Comparison of ENCODE assay signal across 20 cellular contexts in the genomic region with DNA sequence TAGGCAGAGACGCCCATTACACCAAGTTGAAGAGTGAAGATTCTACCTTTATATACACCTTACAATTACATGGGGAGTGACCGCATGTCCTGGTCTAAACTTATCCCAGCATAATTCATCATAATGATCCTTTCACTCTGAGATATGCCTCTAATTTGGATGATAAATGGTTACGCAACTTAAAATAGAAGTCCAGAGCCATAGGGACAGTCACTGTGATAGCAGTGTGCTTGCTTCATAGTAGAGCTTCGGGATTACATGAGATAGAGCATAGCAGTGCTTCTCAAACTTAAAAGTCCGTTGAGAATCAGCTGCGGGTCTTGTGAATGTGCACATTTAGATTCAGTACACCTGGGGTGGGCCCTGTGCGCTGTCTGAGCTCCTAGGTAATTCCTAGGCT.
"Had no signal": no experiment of that assay in that cellular context is flagged by ENCODE, and none has a peak within 500 bp of the region (broad histone marks: within the 10 kb centered on the region; RNA-seq: fewer than 3 reads in every experiment).

No MANE protein-coding gene starts in this region.

- H3K27me3 ChIP-seq: breast epithelium, heart right ventricle, upper lobe of right lung had no signal

- H3K27ac Mint-ChIP-seq: activated B cell treated with CpG ODN at 0.5 μM for 24 hours; activated CD4-positive, alpha-beta T cell treated with anti-CD3 and anti-CD28 coated beads for 36 hours; activated naive CD8-positive, alpha-beta T cell treated with anti-CD3 and anti-CD28 coated beads for 36 hours had no signal

- H3K36me3 ChIP-seq: breast epithelium, upper lobe of right lung had no signal

- DNase-seq: activated B cell treated with CpG ODN at 0.5 μM for 24 hours; activated CD4-positive, alpha-beta T cell treated with anti-CD3 and anti-CD28 coated beads, Interleukin-2, amount 50 U/mL, for 4 hours; activated CD8-positive, alpha-beta memory T cell treated with anti-CD3 and anti-CD28 coated beads for 24 hours; activated CD8-positive, alpha-beta memory T cell treated with anti-CD3 and anti-CD28 coated beads, Interleukin-2, amount 50 U/mL, for 4 hours; activated naive CD8-positive, alpha-beta T cell treated with anti-CD3 and anti-CD28 coated beads for 36 hours; activated T-cell treated with anti-CD3 and anti-CD28 coated beads, Interleukin-2, amount 50 U/mL, for 24 hours; amniotic stem cell; cortex of kidney; heart right ventricle; islet precursor cell; left colon; lower lobe of right lung; naive thymus-derived CD4-positive, alpha-beta T cell; stimulated activated CD4-positive, alpha-beta T cell treated with anti-CD3 and anti-CD28 coated beads, Interleukin-4, amount 100 ng/mL, for 4 hours; stimulated activated naive CD8-positive, alpha-beta T cell treated with anti-CD3 and anti-CD28 coated beads, Interleukin-15, Interleukin-2, amounts not matched to agents 100 U/mL and 50 U/mL, for 24 hours; T-helper 9 cell; upper lobe of right lung had no signal

- H3K9me3 Mint-ChIP-seq: activated B cell treated with CpG ODN at 0.5 μM for 24 hours; activated naive CD8-positive, alpha-beta T cell treated with anti-CD3 and anti-CD28 coated beads for 36 hours; activated T-cell treated with anti-CD3 and anti-CD28 coated beads, Interleukin-2, amount 50 U/mL, for 24 hours; activated T-helper 17 cell treated with anti-CD3 and anti-CD28 coated beads, Interleukin-2, amount 50 U/mL, for 72 hours; naive thymus-derived CD4-positive, alpha-beta T cell had no signal

- H3K27me3 Mint-ChIP-seq: activated B cell treated with CpG ODN at 0.5 μM for 24 hours; activated CD4-positive, alpha-beta T cell treated with anti-CD3 and anti-CD28 coated beads for 36 hours; activated naive CD8-positive, alpha-beta T cell treated with anti-CD3 and anti-CD28 coated beads for 36 hours; activated T-cell treated with anti-CD3 and anti-CD28 coated beads, Interleukin-2, amount 50 U/mL, for 24 hours; activated T-helper 17 cell treated with anti-CD3 and anti-CD28 coated beads, Interleukin-2, amount 50 U/mL, for 72 hours; naive thymus-derived CD4-positive, alpha-beta T cell had no signal

- ATAC-seq: lower lobe of right lung; naive thymus-derived CD4-positive, alpha-beta T cell; stimulated activated naive CD8-positive, alpha-beta T cell treated with anti-CD3 and anti-CD28 coated beads, Interleukin-15, Interleukin-2, amounts not matched to agents 100 U/mL and 50 U/mL, for 24 hours; upper lobe of right lung had no signal

- H3K4me3 ChIP-seq: breast epithelium, heart right ventricle, lower lobe of right lung, upper lobe of right lung had no signal

- H3K27ac ChIP-seq: breast epithelium, heart right ventricle, lower lobe of right lung, upper lobe of right lung had no signal

- H3K9me3 ChIP-seq: breast epithelium, heart right ventricle, lower lobe of right lung, upper lobe of right lung had no signal

- H3K4me3 Mint-ChIP-seq: activated B cell treated with CpG ODN at 0.5 μM for 24 hours; activated CD4-positive, alpha-beta T cell treated with anti-CD3 and anti-CD28 coated beads for 36 hours; activated naive CD8-positive, alpha-beta T cell treated with anti-CD3 and anti-CD28 coated beads for 36 hours; activated T-cell treated with anti-CD3 and anti-CD28 coated beads, Interleukin-2, amount 50 U/mL, for 24 hours; naive thymus-derived CD4-positive, alpha-beta T cell had no signal
